1 cellular context compared by ENCODE assay signal in the genomic region with DNA sequence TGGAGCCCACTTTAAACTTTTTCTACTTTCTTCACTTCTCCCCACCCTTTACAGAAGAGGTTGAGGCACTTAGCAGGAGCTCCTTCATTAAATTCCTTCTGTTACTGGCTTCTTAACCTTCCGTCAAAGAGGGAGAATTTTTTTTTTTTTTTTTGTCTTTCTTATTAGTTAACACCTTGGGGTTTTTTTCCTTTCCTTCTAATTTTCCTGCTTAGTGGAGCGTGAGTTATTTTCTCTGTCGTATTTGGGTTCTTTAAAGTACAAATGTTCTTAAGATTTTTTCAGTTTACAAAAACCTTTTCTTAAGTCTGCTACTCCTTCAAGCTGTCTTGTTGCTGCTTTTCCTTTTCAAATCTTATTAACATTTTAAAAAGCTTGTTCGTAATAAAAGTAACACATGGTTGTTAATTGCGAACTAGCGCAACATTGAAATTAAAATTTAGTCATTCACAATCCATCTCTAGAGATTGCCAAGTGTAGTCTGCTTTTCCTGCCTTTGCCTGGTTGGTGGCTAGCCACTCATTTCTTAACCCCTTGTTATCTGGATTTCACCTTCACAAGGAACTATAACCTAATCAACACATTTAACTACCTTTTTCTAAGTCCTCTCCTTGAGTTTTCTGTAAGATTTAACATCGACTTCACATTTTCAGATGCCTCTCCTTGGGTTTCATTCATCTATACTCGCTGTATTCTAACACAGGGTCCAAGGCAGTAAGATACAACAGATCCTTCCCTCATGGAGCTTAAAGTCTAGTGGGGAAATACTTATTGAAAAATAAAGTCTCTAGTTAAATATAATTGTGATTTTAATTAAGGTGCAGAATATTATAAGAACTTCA.
TF ChIP-seq lines count a peak whose summit lies in the region.

No MANE protein-coding gene starts in this region.

TF ChIP-seq in K562, 482 proteins besides CTCF, POLR2A, EP300 and RAD21 (continued from another document and continues in another):
- TF ChIP-seq, protein P1, sequence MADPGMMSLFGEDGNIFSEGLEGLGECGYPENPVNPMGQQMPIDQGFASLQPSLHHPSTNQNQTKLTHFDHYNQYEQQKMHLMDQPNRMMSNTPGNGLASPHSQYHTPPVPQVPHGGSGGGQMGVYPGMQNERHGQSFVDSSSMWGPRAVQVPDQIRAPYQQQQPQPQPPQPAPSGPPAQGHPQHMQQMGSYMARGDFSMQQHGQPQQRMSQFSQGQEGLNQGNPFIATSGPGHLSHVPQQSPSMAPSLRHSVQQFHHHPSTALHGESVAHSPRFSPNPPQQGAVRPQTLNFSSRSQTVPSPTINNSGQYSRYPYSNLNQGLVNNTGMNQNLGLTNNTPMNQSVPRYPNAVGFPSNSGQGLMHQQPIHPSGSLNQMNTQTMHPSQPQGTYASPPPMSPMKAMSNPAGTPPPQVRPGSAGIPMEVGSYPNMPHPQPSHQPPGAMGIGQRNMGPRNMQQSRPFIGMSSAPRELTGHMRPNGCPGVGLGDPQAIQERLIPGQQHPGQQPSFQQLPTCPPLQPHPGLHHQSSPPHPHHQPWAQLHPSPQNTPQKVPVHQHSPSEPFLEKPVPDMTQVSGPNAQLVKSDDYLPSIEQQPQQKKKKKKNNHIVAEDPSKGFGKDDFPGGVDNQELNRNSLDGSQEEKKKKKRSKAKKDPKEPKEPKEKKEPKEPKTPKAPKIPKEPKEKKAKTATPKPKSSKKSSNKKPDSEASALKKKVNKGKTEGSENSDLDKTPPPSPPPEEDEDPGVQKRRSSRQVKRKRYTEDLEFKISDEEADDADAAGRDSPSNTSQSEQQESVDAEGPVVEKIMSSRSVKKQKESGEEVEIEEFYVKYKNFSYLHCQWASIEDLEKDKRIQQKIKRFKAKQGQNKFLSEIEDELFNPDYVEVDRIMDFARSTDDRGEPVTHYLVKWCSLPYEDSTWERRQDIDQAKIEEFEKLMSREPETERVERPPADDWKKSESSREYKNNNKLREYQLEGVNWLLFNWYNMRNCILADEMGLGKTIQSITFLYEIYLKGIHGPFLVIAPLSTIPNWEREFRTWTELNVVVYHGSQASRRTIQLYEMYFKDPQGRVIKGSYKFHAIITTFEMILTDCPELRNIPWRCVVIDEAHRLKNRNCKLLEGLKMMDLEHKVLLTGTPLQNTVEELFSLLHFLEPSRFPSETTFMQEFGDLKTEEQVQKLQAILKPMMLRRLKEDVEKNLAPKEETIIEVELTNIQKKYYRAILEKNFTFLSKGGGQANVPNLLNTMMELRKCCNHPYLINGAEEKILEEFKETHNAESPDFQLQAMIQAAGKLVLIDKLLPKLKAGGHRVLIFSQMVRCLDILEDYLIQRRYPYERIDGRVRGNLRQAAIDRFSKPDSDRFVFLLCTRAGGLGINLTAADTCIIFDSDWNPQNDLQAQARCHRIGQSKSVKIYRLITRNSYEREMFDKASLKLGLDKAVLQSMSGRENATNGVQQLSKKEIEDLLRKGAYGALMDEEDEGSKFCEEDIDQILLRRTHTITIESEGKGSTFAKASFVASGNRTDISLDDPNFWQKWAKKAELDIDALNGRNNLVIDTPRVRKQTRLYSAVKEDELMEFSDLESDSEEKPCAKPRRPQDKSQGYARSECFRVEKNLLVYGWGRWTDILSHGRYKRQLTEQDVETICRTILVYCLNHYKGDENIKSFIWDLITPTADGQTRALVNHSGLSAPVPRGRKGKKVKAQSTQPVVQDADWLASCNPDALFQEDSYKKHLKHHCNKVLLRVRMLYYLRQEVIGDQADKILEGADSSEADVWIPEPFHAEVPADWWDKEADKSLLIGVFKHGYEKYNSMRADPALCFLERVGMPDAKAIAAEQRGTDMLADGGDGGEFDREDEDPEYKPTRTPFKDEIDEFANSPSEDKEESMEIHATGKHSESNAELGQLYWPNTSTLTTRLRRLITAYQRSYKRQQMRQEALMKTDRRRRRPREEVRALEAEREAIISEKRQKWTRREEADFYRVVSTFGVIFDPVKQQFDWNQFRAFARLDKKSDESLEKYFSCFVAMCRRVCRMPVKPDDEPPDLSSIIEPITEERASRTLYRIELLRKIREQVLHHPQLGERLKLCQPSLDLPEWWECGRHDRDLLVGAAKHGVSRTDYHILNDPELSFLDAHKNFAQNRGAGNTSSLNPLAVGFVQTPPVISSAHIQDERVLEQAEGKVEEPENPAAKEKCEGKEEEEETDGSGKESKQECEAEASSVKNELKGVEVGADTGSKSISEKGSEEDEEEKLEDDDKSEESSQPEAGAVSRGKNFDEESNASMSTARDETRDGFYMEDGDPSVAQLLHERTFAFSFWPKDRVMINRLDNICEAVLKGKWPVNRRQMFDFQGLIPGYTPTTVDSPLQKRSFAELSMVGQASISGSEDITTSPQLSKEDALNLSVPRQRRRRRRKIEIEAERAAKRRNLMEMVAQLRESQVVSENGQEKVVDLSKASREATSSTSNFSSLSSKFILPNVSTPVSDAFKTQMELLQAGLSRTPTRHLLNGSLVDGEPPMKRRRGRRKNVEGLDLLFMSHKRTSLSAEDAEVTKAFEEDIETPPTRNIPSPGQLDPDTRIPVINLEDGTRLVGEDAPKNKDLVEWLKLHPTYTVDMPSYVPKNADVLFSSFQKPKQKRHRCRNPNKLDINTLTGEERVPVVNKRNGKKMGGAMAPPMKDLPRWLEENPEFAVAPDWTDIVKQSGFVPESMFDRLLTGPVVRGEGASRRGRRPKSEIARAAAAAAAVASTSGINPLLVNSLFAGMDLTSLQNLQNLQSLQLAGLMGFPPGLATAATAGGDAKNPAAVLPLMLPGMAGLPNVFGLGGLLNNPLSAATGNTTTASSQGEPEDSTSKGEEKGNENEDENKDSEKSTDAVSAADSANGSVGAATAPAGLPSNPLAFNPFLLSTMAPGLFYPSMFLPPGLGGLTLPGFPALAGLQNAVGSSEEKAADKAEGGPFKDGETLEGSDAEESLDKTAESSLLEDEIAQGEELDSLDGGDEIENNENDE (IDR thresholded peaks at IDR 0.05; ENCODE audit: low read depth, low read length) = no peak
- TF ChIP-seq HNRNPH1 (optimal IDR thresholded peaks at IDR 0.05; ENCODE audit: low read depth, low read length) (no peak), ZNF124 (CRISPR knock-in tag; IDR thresholded peaks at IDR 0.05) (no peak), ZNF316 (IDR thresholded peaks at IDR 0.05) (peak; percentile 86), CHD1 (IDR thresholded peaks at IDR 0.05; ENCODE audit: low read length) (no peak), NFRKB (IDR thresholded peaks at IDR 0.05; ENCODE audit: low read depth) (0 out of 2 replicates have a peak, but pooled peaks have one; percentile 19), CHCHD3 (CRISPR knock-in tag; IDR thresholded peaks at IDR 0.05) (no peak), CTBP1 (IDR thresholded peaks at IDR 0.05; ENCODE audit: borderline replicate concordance) (no peak), CBX3 (IDR thresholded peaks at IDR 0.05; ENCODE audit: borderline replicate concordance in 1 of 2, low read length in 2 of 2) (peak in 1 of 2 experiments; percentile 63; a peak in 1 of 3 replicates), SP1 (CRISPR knock-in tag; IDR thresholded peaks at IDR 0.05) (no peak)
- TF ChIP-seq, protein P2, sequence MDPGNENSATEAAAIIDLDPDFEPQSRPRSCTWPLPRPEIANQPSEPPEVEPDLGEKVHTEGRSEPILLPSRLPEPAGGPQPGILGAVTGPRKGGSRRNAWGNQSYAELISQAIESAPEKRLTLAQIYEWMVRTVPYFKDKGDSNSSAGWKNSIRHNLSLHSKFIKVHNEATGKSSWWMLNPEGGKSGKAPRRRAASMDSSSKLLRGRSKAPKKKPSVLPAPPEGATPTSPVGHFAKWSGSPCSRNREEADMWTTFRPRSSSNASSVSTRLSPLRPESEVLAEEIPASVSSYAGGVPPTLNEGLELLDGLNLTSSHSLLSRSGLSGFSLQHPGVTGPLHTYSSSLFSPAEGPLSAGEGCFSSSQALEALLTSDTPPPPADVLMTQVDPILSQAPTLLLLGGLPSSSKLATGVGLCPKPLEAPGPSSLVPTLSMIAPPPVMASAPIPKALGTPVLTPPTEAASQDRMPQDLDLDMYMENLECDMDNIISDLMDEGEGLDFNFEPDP (CRISPR knock-in tag; IDR thresholded peaks at IDR 0.05) = no peak
- TF ChIP-seq, protein P3, sequence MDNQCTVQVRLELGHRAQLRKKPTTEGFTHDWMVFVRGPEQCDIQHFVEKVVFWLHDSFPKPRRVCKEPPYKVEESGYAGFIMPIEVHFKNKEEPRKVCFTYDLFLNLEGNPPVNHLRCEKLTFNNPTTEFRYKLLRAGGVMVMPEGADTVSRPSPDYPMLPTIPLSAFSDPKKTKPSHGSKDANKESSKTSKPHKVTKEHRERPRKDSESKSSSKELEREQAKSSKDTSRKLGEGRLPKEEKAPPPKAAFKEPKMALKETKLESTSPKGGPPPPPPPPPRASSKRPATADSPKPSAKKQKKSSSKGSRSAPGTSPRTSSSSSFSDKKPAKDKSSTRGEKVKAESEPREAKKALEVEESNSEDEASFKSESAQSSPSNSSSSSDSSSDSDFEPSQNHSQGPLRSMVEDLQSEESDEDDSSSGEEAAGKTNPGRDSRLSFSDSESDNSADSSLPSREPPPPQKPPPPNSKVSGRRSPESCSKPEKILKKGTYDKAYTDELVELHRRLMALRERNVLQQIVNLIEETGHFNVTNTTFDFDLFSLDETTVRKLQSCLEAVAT (IDR thresholded peaks at IDR 0.05) = peak; percentile 8 to 21; a peak in 1 of 4 replicates
- TF ChIP-seq, protein P4, sequence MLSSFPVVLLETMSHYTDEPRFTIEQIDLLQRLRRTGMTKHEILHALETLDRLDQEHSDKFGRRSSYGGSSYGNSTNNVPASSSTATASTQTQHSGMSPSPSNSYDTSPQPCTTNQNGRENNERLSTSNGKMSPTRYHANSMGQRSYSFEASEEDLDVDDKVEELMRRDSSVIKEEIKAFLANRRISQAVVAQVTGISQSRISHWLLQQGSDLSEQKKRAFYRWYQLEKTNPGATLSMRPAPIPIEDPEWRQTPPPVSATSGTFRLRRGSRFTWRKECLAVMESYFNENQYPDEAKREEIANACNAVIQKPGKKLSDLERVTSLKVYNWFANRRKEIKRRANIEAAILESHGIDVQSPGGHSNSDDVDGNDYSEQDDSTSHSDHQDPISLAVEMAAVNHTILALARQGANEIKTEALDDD (IDR thresholded peaks at IDR 0.05) = peak; percentile 89
- TF ChIP-seq, protein P5, sequence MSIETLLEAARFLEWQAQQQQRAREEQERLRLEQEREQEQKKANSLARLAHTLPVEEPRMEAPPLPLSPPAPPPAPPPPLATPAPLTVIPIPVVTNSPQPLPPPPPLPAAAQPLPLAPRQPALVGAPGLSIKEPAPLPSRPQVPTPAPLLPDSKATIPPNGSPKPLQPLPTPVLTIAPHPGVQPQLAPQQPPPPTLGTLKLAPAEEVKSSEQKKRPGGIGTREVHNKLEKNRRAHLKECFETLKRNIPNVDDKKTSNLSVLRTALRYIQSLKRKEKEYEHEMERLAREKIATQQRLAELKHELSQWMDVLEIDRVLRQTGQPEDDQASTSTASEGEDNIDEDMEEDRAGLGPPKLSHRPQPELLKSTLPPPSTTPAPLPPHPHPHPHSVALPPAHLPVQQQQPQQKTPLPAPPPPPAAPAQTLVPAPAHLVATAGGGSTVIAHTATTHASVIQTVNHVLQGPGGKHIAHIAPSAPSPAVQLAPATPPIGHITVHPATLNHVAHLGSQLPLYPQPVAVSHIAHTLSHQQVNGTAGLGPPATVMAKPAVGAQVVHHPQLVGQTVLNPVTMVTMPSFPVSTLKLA (conservative IDR thresholded peaks at IDR 0.05) = no peak
- TF ChIP-seq, protein P6, sequence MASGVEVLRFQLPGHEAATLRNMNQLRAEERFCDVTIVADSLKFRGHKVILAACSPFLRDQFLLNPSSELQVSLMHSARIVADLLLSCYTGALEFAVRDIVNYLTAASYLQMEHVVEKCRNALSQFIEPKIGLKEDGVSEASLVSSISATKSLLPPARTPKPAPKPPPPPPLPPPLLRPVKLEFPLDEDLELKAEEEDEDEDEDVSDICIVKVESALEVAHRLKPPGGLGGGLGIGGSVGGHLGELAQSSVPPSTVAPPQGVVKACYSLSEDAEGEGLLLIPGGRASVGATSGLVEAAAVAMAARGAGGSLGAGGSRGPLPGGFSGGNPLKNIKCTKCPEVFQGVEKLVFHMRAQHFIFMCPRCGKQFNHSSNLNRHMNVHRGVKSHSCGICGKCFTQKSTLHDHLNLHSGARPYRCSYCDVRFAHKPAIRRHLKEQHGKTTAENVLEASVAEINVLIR (CRISPR knock-in tag; IDR thresholded peaks at IDR 0.05) = no peak
- TF ChIP-seq, protein P7, sequence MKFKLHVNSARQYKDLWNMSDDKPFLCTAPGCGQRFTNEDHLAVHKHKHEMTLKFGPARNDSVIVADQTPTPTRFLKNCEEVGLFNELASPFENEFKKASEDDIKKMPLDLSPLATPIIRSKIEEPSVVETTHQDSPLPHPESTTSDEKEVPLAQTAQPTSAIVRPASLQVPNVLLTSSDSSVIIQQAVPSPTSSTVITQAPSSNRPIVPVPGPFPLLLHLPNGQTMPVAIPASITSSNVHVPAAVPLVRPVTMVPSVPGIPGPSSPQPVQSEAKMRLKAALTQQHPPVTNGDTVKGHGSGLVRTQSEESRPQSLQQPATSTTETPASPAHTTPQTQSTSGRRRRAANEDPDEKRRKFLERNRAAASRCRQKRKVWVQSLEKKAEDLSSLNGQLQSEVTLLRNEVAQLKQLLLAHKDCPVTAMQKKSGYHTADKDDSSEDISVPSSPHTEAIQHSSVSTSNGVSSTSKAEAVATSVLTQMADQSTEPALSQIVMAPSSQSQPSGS (CRISPR knock-in tag; IDR thresholded peaks at IDR 0.05) = no peak
- TF ChIP-seq, protein P8, sequence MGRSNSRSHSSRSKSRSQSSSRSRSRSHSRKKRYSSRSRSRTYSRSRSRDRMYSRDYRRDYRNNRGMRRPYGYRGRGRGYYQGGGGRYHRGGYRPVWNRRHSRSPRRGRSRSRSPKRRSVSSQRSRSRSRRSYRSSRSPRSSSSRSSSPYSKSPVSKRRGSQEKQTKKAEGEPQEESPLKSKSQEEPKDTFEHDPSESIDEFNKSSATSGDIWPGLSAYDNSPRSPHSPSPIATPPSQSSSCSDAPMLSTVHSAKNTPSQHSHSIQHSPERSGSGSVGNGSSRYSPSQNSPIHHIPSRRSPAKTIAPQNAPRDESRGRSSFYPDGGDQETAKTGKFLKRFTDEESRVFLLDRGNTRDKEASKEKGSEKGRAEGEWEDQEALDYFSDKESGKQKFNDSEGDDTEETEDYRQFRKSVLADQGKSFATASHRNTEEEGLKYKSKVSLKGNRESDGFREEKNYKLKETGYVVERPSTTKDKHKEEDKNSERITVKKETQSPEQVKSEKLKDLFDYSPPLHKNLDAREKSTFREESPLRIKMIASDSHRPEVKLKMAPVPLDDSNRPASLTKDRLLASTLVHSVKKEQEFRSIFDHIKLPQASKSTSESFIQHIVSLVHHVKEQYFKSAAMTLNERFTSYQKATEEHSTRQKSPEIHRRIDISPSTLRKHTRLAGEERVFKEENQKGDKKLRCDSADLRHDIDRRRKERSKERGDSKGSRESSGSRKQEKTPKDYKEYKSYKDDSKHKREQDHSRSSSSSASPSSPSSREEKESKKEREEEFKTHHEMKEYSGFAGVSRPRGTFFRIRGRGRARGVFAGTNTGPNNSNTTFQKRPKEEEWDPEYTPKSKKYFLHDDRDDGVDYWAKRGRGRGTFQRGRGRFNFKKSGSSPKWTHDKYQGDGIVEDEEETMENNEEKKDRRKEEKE (IDR thresholded peaks at IDR 0.05; ENCODE audit: borderline replicate concordance in 1 of 2, control insufficient read depth in 1 of 2, low read depth in 2 of 2, low read length in 1 of 2) = no peak
